Comparison of ENCODE assay signal across 28 cellular contexts in genomic region chrX:9164086-9164485, GRCh38.
DNase-seq lines count a peak whose midpoint lies in the region; ATAC-seq, FAIRE-seq and TF ChIP-seq lines count a peak whose summit lies in the region.
"Had no signal": no experiment of that assay in that cellular context is flagged by ENCODE, and none has a peak within 500 bp of the region (broad histone marks: within the 10 kb centered on the region; RNA-seq: fewer than 3 reads in every experiment).

No MANE protein-coding gene starts in this region.

- no peaks in the 10 kb centered on the region for H3K36me3 Mint-ChIP-seq in CD4-positive, alpha-beta memory T cell
- H3K36me3 Mint-ChIP-seq in astrocyte (ENCODE audit: low read depth, unreplicated experiment): no peaks in the 10 kb centered on the region
- H3K36me3 Mint-ChIP-seq: CD14-positive monocyte, IgD-negative memory B cell, mesothelial cell of epicardium had no signal

- CTCF ChIA-PET in CD4-positive, alpha-beta memory T cell (lab: Charles Lee; ENCODE audit: partially characterized antibody): no interaction called here
- CTCF ChIA-PET in PC-3 (lab: Charles Lee): no interaction called here

- H3K79me2 ChIP-seq in ACC112 (ENCODE audit: control insufficient read depth, insufficient read depth, low read length, unreplicated experiment) (no peaks in the 10 kb centered on the region), PC-3 (ENCODE audit: low read length) (no peaks in the 10 kb centered on the region), astrocyte (ENCODE audit: insufficient read depth, low read length) (no peaks in the 10 kb centered on the region)

- no peaks in the 10 kb centered on the region for H4K20me1 ChIP-seq in PC-3 (ENCODE audit: low read length)
- no peaks in the 10 kb centered on the region for H4K20me1 ChIP-seq in astrocyte (ENCODE audit: insufficient read depth, low read length)

- no peaks in the 10 kb centered on the region for H3K9me2 ChIP-seq in PC-3 (replicated peaks; ENCODE audit: low read length)

- peaks cover 3% of the 10 kb centered on the region; the same call in 1 of the 2 replicates for H3K36me3 ChIP-seq in ACC112 (ENCODE audit: insufficient read depth, low read length)
- H3K36me3 ChIP-seq in CD4-positive, alpha-beta memory T cell (ENCODE audit: insufficient read depth, low read length): no peaks in the 10 kb centered on the region
- no peaks in the 10 kb centered on the region for H3K36me3 ChIP-seq in PC-3 (ENCODE audit: low read depth, low read length)
- no peaks in the 10 kb centered on the region for H3K36me3 ChIP-seq in astrocyte (ENCODE audit: insufficient read depth, low read length)
- H3K36me3 ChIP-seq: esophagus muscularis mucosa, heart right ventricle, neutrophil, spleen, tibial nerve had no signal

- no peak for TF ChIP-seq CTCF in PC-3 (conservative IDR thresholded peaks at IDR 0.05; ENCODE audit: low read depth, low read length)
- TF ChIP-seq CTCF in astrocyte (IDR thresholded peaks at IDR 0.05; ENCODE audit: insufficient read depth, low read depth, low read length): no peak

- peaks cover 16 to 35% (median 24%) of the 10 kb centered on the region in 4 donors for H3K4me1 Mint-ChIP-seq in CD4-positive, alpha-beta memory T cell
- peaks cover 21% of the 10 kb centered on the region for H3K4me1 Mint-ChIP-seq in astrocyte (ENCODE audit: low read depth, unreplicated experiment)
- H3K4me1 Mint-ChIP-seq: CD14-positive monocyte had no signal

- DNase-seq in CD4-positive, alpha-beta memory T cell: no peak
- DNase-seq in PC-3 (no peak), astrocyte (ENCODE audit: low read depth) (peak; percentile 24), DMS 273 (lab: John Stamatoyannopoulos, UW; ENCODE audit: unreplicated experiment) (no peak), NCI-H69 (lab: John Stamatoyannopoulos, UW) (no peak), RPMI8226 (no peak)
- DNase-seq: activated gamma-delta T cell treated with Interleukin-2 at 50 U/mL for 16 hours; cerebellar nuclear complex; heart right ventricle; naive B cell; NCI-H1048; NCI-H1694; NCI-H446 treated with DMSO at 0.1 percent for 48 hours; posterior cingulate gyrus; right cardiac atrium; Right ventricle myocardium superior; spleen; stimulated activated CD4-positive, alpha-beta T cell treated with anti-CD3 and anti-CD28 coated beads, Interleukin-2, amount 100 ng/mL, for 24 hours had no signal

- no peaks in the 10 kb centered on the region for H3K27me3 ChIP-seq in ACC112 (ENCODE audit: insufficient read depth, low read length)
- H3K27me3 ChIP-seq in CD4-positive, alpha-beta memory T cell (ENCODE audit: insufficient read depth, low read length): no peaks in the 10 kb centered on the region
- no peaks in the 10 kb centered on the region for H3K27me3 ChIP-seq in PC-3 (ENCODE audit: low read length)
- peaks cover 3% of the 10 kb centered on the region for H3K27me3 ChIP-seq in astrocyte (ENCODE audit: insufficient read depth, low read length)
- H3K27me3 ChIP-seq: esophagus muscularis mucosa, foreskin keratinocyte, neutrophil, tibial nerve had no signal

- peaks cover 34% of the 10 kb centered on the region for H3K4me1 ChIP-seq in ACC112 (ENCODE audit: control insufficient read depth, insufficient read depth, low read length, unreplicated experiment)
- H3K4me1 ChIP-seq in CD4-positive, alpha-beta memory T cell (ENCODE audit: insufficient read depth, low read length): peaks cover 24% of the 10 kb centered on the region
- peaks cover 55% of the 10 kb centered on the region for H3K4me1 ChIP-seq in PC-3 (ENCODE audit: insufficient read depth, low read length)
- H3K4me1 ChIP-seq in astrocyte (ENCODE audit: insufficient read depth, low read length): peaks cover 21% of the 10 kb centered on the region
- H3K4me1 ChIP-seq: esophagus muscularis mucosa had no signal

- H3K4me3 Mint-ChIP-seq in CD4-positive, alpha-beta memory T cell: no peak overlapping the region
- no peak overlapping the region for H3K4me3 Mint-ChIP-seq in astrocyte (ENCODE audit: unreplicated experiment)
- H3K4me3 Mint-ChIP-seq: CD14-positive monocyte, GM23338, IgD-negative memory B cell, mesothelial cell of epicardium had no signal

- H3K4me3 ChIP-seq in ACC112 (ENCODE audit: low read depth, low read length) (no peak overlapping the region), PC-3 (ENCODE audit: low read length) (no peak overlapping the region), astrocyte (ENCODE audit: insufficient read depth, low read depth, low read length) (no peak overlapping the region)
- no peak overlapping the region for H3K4me3 ChIP-seq in CD4-positive, alpha-beta memory T cell (ENCODE audit: low read length in 2 of 2)
- H3K4me3 ChIP-seq: esophagus muscularis mucosa, GM23338, heart right ventricle, spleen, tibial nerve had no signal

- no peaks in the 10 kb centered on the region for H3K9me3 ChIP-seq in CD4-positive, alpha-beta memory T cell (ENCODE audit: control insufficient read depth in 1 of 2, low read length in 2 of 2)
- no peaks in the 10 kb centered on the region for H3K9me3 ChIP-seq in PC-3 (ENCODE audit: low read length)
- H3K9me3 ChIP-seq in astrocyte (ENCODE audit: insufficient read depth, low read depth, low read length): no peaks in the 10 kb centered on the region
- H3K9me3 ChIP-seq: neutrophil had no signal

- BruUV-seq in PC-3 (replicated peaks; lab: Mats Ljungman, UMichigan): no TSS peak

- intact Hi-C loops in CD4-positive, alpha-beta memory T cell (cut with micrococcal nuclease): loop anchor here (10.0 kb wide), 1 partner anchor 169 kb away; no protein-coding TSS in a partner anchor
- intact Hi-C loops in PC-3 (cut with micrococcal nuclease): loop anchor here (5.0 kb wide), 1 partner anchor 192 kb away; no protein-coding TSS in a partner anchor

- peak overlapping the region; percentile 83 for H3K27ac ChIP-seq in ACC112 (ENCODE audit: low read depth, low read length)
- H3K27ac ChIP-seq in CD4-positive, alpha-beta memory T cell (ENCODE audit: low read depth, low read length): no peak overlapping the region
- peak overlapping the region; percentile 98 for H3K27ac ChIP-seq in PC-3 (ENCODE audit: low read length)
- H3K27ac ChIP-seq in astrocyte (ENCODE audit: low read depth, low read length): no peak overlapping the region
- H3K27ac ChIP-seq: esophagus muscularis mucosa, foreskin keratinocyte, heart right ventricle, neutrophil, spleen, tibial nerve had no signal

- peak overlapping the region in 4 of 7 donors; percentile 30 to 89 (median 46) for H3K27ac Mint-ChIP-seq in CD4-positive, alpha-beta memory T cell
- no peak overlapping the region for H3K27ac Mint-ChIP-seq in astrocyte (ENCODE audit: unreplicated experiment)
- H3K27ac Mint-ChIP-seq: CD14-positive monocyte, GM23338, mesothelial cell of epicardium had no signal

- H3K9me3 Mint-ChIP-seq in CD4-positive, alpha-beta memory T cell: peaks cover 0 to 18% (median 8%) of the 10 kb centered on the region in 8 donors
- peaks cover 3% of the 10 kb centered on the region for H3K9me3 Mint-ChIP-seq in astrocyte (ENCODE audit: unreplicated experiment)

- POLR2A ChIA-PET in CD4-positive, alpha-beta memory T cell (lab: Charles Lee; ENCODE audit: partially characterized antibody): no interaction called here
- POLR2A ChIA-PET in PC-3 (lab: Charles Lee; ENCODE audit: unreplicated experiment): no interaction called here

- H3K9ac ChIP-seq in PC-3 (ENCODE audit: low read length): peak overlapping the region; percentile 68
- no peak overlapping the region for H3K9ac ChIP-seq in astrocyte (ENCODE audit: low read length)

- ATAC-seq in PC-3: no peak
- ATAC-seq: GM23338, heart right ventricle, right cardiac atrium had no signal

- H3K4me2 ChIP-seq in PC-3 (ENCODE audit: low read length) (no peak overlapping the region), astrocyte (ENCODE audit: low read length) (no peak overlapping the region)
- H3K4me2 ChIP-seq: GM23338 had no signal

- no peaks in the 10 kb centered on the region for H3K27me3 Mint-ChIP-seq in CD4-positive, alpha-beta memory T cell
- no peaks in the 10 kb centered on the region for H3K27me3 Mint-ChIP-seq in astrocyte (ENCODE audit: low read depth, unreplicated experiment)

- H2AFZ ChIP-seq in ACC112 (ENCODE audit: low read length, unreplicated experiment) (no peak overlapping the region), PC-3 (ENCODE audit: low read length) (no peak overlapping the region), astrocyte (ENCODE audit: low read depth, low read length) (no peak overlapping the region)
- H2AFZ ChIP-seq: GM23338 had no signal

- FAIRE-seq in astrocyte (lab: Jason Lieb, UNC): peak; percentile 89
- FAIRE-seq: endometrium had no signal

- no peaks in the 10 kb centered on the region for H3F3A ChIP-seq in PC-3 (ENCODE audit: low read length, unreplicated experiment)

Comparison
In these comparisons a context has a peak if more than half of its experiments do, and no peak if none do; other contexts are left out.
1. H3K27ac ChIP-seq: peak in ACC112 (single experiment) and PC-3 (single experiment); none in CD4-positive, alpha-beta memory T cell (single experiment) and astrocyte (single experiment).